Comparison of ENCODE assay signal across 18 cellular contexts in genomic region chr9:20608582-20608981, GRCh38. TPM values are rescaled to one million over a fixed set of nuclear protein-coding genes. Genes with fewer than 3 reads are reported as not detected.
DNase-seq lines count a peak whose midpoint lies in the region; ATAC-seq, FAIRE-seq and TF ChIP-seq lines count a peak whose summit lies in the region.
"Had no signal": no experiment of that assay in that cellular context is flagged by ENCODE, and none has a peak within 500 bp of the region (broad histone marks: within the 10 kb centered on the region; RNA-seq: fewer than 3 reads in every experiment).

No MANE protein-coding gene starts in this region.

- no peaks in the 10 kb centered on the region for H3K9me3 Mint-ChIP-seq in activated T-cell treated with anti-CD3 and anti-CD28 coated beads, Interleukin-2, amount 50 U/mL, for 24 hours
- no peaks in the 10 kb centered on the region for H3K9me3 Mint-ChIP-seq in CD4-positive, alpha-beta T cell

- no peak for TF ChIP-seq POLR2A in suprapubic skin (IDR thresholded peaks at IDR 0.05)

- POLR2A ChIA-PET in CD4-positive, alpha-beta T cell (lab: Charles Lee) = interaction anchor here (3.5 kb wide), 1 partner anchor 14 kb away, joined by 20 read pairs; the partner anchor contains the start of gene MLLT3

- CTCF ChIA-PET in CD4-positive, alpha-beta T cell (lab: Charles Lee) = no interaction called here

- H3K27ac ChIP-seq in CD4-positive, alpha-beta T cell (ENCODE audit: low read depth, low read length) = no peak overlapping the region
- H3K27ac ChIP-seq in RWPE2 (ENCODE audit: poor library complexity, severe bottlenecking) (no peak overlapping the region), suprapubic skin (no peak overlapping the region)
- H3K27ac ChIP-seq: C4-2B, RWPE1 had no signal

- intact Hi-C loops in CD4-positive, alpha-beta T cell (cut with DNase I, micrococcal nuclease) = loop anchor here in 1 of 2 experiments (5.0 kb wide), 1 partner anchor 56 kb away; no protein-coding TSS in a partner anchor

- H3K4me1 ChIP-seq in RWPE2 (ENCODE audit: insufficient read depth, poor library complexity, severe bottlenecking) (peaks cover 57% of the 10 kb centered on the region), suprapubic skin (peaks cover 5% of the 10 kb centered on the region)

- FAIRE-seq in islet of Langerhans (lab: Jason Lieb, UNC) = peak; percentile 76
- FAIRE-seq: A204.1, H1, HepG2 had no signal

- H3K4me3 ChIP-seq in RWPE2 (ENCODE audit: severe bottlenecking) = peak overlapping the region; percentile 0
- no peak overlapping the region for H3K4me3 ChIP-seq in suprapubic skin

- DNase-seq in activated T-cell treated with anti-CD3 and anti-CD28 coated beads, Interleukin-2, amount 50 U/mL, for 24 hours = no peak
- DNase-seq in activated T-cell treated with anti-CD3 and anti-CD28 coated beads for 4 hours (no peak), RWPE2 (ENCODE audit: low spot score) (no peak), suprapubic skin (ENCODE audit: low spot score in 2 of 2) (no peak), ureter (ENCODE audit: low spot score) (no peak)
- DNase-seq in CD4-positive, alpha-beta T cell = no peak
- DNase-seq in stimulated activated CD4-positive, alpha-beta T cell treated with anti-CD3 and anti-CD28 coated beads, Interleukin-15, amount 100 ng/mL, for 24 hours = no peak
- DNase-seq: DMS153, KG1, NCI-H1417 treated with DMSO at 0.1 percent for 48 hours, NCI-H2081, NCI-H748 treated with DMSO at 0.1 percent for 48 hours had no signal

- H3K36me3 ChIP-seq in RWPE2 (ENCODE audit: low read depth) (no peaks in the 10 kb centered on the region), suprapubic skin (no peaks in the 10 kb centered on the region)

- ATAC-seq in CD4-positive, alpha-beta T cell (ENCODE audit: poor library complexity) = no peak
- ATAC-seq in RWPE2 (ENCODE audit: low read depth) = no peak
- ATAC-seq: HepG2 had no signal

- no peak for TF ChIP-seq EP300 in suprapubic skin (IDR thresholded peaks at IDR 0.05)

- H3K27ac Mint-ChIP-seq in activated T-cell treated with anti-CD3 and anti-CD28 coated beads, Interleukin-2, amount 50 U/mL, for 24 hours = peak overlapping the region; percentile 1
- H3K27ac Mint-ChIP-seq in CD4-positive, alpha-beta T cell = peak overlapping the region; percentile 6

- no peaks in the 10 kb centered on the region for H3K27me3 ChIP-seq in CD4-positive, alpha-beta T cell (ENCODE audit: control insufficient read depth, insufficient read depth, low read length)
- no peaks in the 10 kb centered on the region for H3K27me3 ChIP-seq in RWPE2 (ENCODE audit: insufficient read depth, poor library complexity, severe bottlenecking)
- H3K27me3 ChIP-seq in suprapubic skin = no peaks in the 10 kb centered on the region

- no peak for TF ChIP-seq CTCF in CD4-positive, alpha-beta T cell (IDR thresholded peaks at IDR 0.05)
- TF ChIP-seq CTCF in RWPE2 (IDR thresholded peaks at IDR 0.05; ENCODE audit: poor library complexity, severe bottlenecking) = no peak
- no peak for TF ChIP-seq CTCF in suprapubic skin (IDR thresholded peaks at IDR 0.05)

- no peaks in the 10 kb centered on the region for H3K36me3 Mint-ChIP-seq in activated T-cell treated with anti-CD3 and anti-CD28 coated beads, Interleukin-2, amount 50 U/mL, for 24 hours (ENCODE audit: low read depth)
- H3K36me3 Mint-ChIP-seq in CD4-positive, alpha-beta T cell (ENCODE audit: low read depth) = no peaks in the 10 kb centered on the region

- H3K27me3 Mint-ChIP-seq in activated T-cell treated with anti-CD3 and anti-CD28 coated beads, Interleukin-2, amount 50 U/mL, for 24 hours = no peaks in the 10 kb centered on the region
- no peaks in the 10 kb centered on the region for H3K27me3 Mint-ChIP-seq in CD4-positive, alpha-beta T cell

- peak overlapping the region; percentile 1 for H3K4me3 Mint-ChIP-seq in activated T-cell treated with anti-CD3 and anti-CD28 coated beads, Interleukin-2, amount 50 U/mL, for 24 hours
- H3K4me3 Mint-ChIP-seq in CD4-positive, alpha-beta T cell = peak overlapping the region; percentile 13

- peaks cover 78% of the 10 kb centered on the region for H3K4me1 Mint-ChIP-seq in activated T-cell treated with anti-CD3 and anti-CD28 coated beads, Interleukin-2, amount 50 U/mL, for 24 hours (ENCODE audit: low read depth)
- peaks cover 89% of the 10 kb centered on the region for H3K4me1 Mint-ChIP-seq in CD4-positive, alpha-beta T cell (ENCODE audit: low read depth)

- H3K9me3 ChIP-seq in CD4-positive, alpha-beta T cell (ENCODE audit: control insufficient read depth, low read length) = no peaks in the 10 kb centered on the region
- H3K9me3 ChIP-seq in RWPE2 (ENCODE audit: severe bottlenecking) = no peaks in the 10 kb centered on the region
- H3K9me3 ChIP-seq in suprapubic skin = no peaks in the 10 kb centered on the region

- 82% methylated on average over 5 of the region's 5 CpGs for WGBS in suprapubic skin

RNA-seq across cellular contexts. Expression of gene MLLT3, which starts 13.7 kb away (rescaled TPM):
- total RNA-seq in CD4-positive, alpha-beta T cell = 10 to 100 TPM; 59.2 to 60.6 TPM
- total RNA-seq in suprapubic skin (10 to 100 TPM; 10.8 to 17.5 (median 12.4) TPM), ureter (26.8 TPM)
